In genomic region chr9:2317591-2317990, GRCh38 we compare ENCODE assay signal across 19 cellular contexts.
DNase-seq lines count a peak whose midpoint lies in the region; ATAC-seq, FAIRE-seq and TF ChIP-seq lines count a peak whose summit lies in the region.
"Had no signal": no experiment of that assay in that cellular context is flagged by ENCODE, and none has a peak within 500 bp of the region (broad histone marks: within the 10 kb centered on the region; RNA-seq: fewer than 3 reads in every experiment).

No MANE protein-coding gene starts in this region.

- no peak overlapping the region for H2BK15ac ChIP-seq in IMR-90 (ENCODE audit: low read depth, low read length)

- TF ChIP-seq POLR2A in IMR-90 (IDR thresholded peaks at IDR 0.05; ENCODE audit: low read depth, low read length) (no peak), HepG2 (IDR thresholded peaks at IDR 0.05; ENCODE audit: insufficient read depth in 1 of 2, low read depth in 2 of 2, low read length in 2 of 2) (no peak)

- no peak overlapping the region; the same call in 1 of the 2 replicates for H2BK20ac ChIP-seq in IMR-90 (ENCODE audit: low read depth, low read length)

- H2AK9ac ChIP-seq in IMR-90 (replicated peaks; ENCODE audit: low read depth, low read length, poor library complexity), result no peak overlapping the region

- no peak overlapping the region for H3K18ac ChIP-seq in IMR-90 (ENCODE audit: low read depth, low read length)
- no peak overlapping the region for H3K18ac ChIP-seq in trophoblast cell (ENCODE audit: low read length)

- no peaks in the 10 kb centered on the region for H3K36me3 ChIP-seq in IMR-90 (ENCODE audit: control insufficient read depth, insufficient read depth, low read length)
- H3K36me3 ChIP-seq in trophoblast cell (ENCODE audit: control insufficient read depth in 1 of 2, insufficient read depth in 2 of 2, low read length in 2 of 2), result peaks cover 3 to 5% of the 10 kb centered on the region in 2 experiments
- H3K36me3 ChIP-seq in HepG2 (replicated peaks in 1 of 2; ENCODE audit: control insufficient read depth in 1 of 2, insufficient read depth in 2 of 2, low read length in 2 of 2), result no peaks in the 10 kb centered on the region
- H3K36me3 ChIP-seq: HAP-1, SJSA1 had no signal

- dilution Hi-C loops in IMR-90 (cut with HindIII; ENCODE audit: low sequenced_read_pairs, unreplicated experiment), result no loop called here

- no peaks in the 10 kb centered on the region for H3K9me1 ChIP-seq in IMR-90 (ENCODE audit: insufficient read depth, low read length)

- H3K9me3 ChIP-seq in IMR-90 (ENCODE audit: control insufficient read depth, insufficient read depth, low read length) (peaks cover 8% of the 10 kb centered on the region), trophoblast cell (ENCODE audit: insufficient read depth, low read depth, low read length) (peaks cover 8% of the 10 kb centered on the region), HepG2 (ENCODE audit: low read length) (peaks cover 22% of the 10 kb centered on the region)
- H3K9me3 ChIP-seq: SJSA1 had no signal

- peak overlapping the region; percentile 40 for H2AFZ ChIP-seq in IMR-90 (replicated peaks; ENCODE audit: low read length, poor library complexity)
- H2AFZ ChIP-seq in trophoblast cell (ENCODE audit: insufficient read depth, low read length, poor library complexity), result no peak overlapping the region
- no peak overlapping the region for H2AFZ ChIP-seq in HepG2 (ENCODE audit: low read length)
- H2AFZ ChIP-seq: PC-9 had no signal

- TF ChIP-seq RAD21 in IMR-90 (IDR thresholded peaks at IDR 0.05; ENCODE audit: low read length) (no peak), HepG2 (CRISPR knock-in tag; IDR thresholded peaks at IDR 0.05) (no peak)

- H4K8ac ChIP-seq in IMR-90 (ENCODE audit: low read depth in 2 of 2, low read length in 2 of 2) (no peak overlapping the region), trophoblast cell (ENCODE audit: low read depth, low read length) (no peak overlapping the region)

- H4K12ac ChIP-seq in trophoblast cell (ENCODE audit: low read depth, low read length), result no peak overlapping the region

- H4K20me1 ChIP-seq in IMR-90 (ENCODE audit: insufficient read depth, low read length), result no peaks in the 10 kb centered on the region
- no peaks in the 10 kb centered on the region for H4K20me1 ChIP-seq in HepG2 (ENCODE audit: insufficient read depth, low read length)

- no peaks in the 10 kb centered on the region for H3K27me3 ChIP-seq in IMR-90 (ENCODE audit: control insufficient read depth, insufficient read depth, low read length)
- no peaks in the 10 kb centered on the region for H3K27me3 ChIP-seq in trophoblast cell (ENCODE audit: insufficient read depth, low read length)
- no peaks in the 10 kb centered on the region for H3K27me3 ChIP-seq in HepG2 (ENCODE audit: control insufficient read depth in 1 of 2, insufficient read depth in 2 of 2, low read length in 2 of 2)
- H3K27me3 ChIP-seq: SJSA1 had no signal

- CTCF ChIA-PET in IMR-90 (lab: Yijun Ruan, JAX) (no interaction called here), HepG2 (lab: Yijun Ruan, JAX; ENCODE audit: low intra/inter-chr PET ratio, low total read pairs) (no interaction called here)

- in situ Hi-C loops in IMR-90 (cut with MboI; ENCODE audit: low sequenced_read_pairs), result no loop called here
- in situ Hi-C loops in HepG2 (cut with HindIII; ENCODE audit: extremely low pct_ligation_motif_present, low pct_unique_long_range_greater_than_20kb), result no loop called here

- H3K14ac ChIP-seq in IMR-90 (replicated peaks; ENCODE audit: low read depth, low read length) (no peak overlapping the region), trophoblast cell (ENCODE audit: low read length) (no peak overlapping the region)

- H2BK12ac ChIP-seq in trophoblast cell (ENCODE audit: low read length), result no peak overlapping the region

- ATAC-seq in IMR-90 (ENCODE audit: low read depth), result no peak; the same call in 1 of the 2 replicates
- no peak for ATAC-seq in HepG2

- H2BK120ac ChIP-seq in IMR-90 (ENCODE audit: low read depth, low read length) (no peak overlapping the region), trophoblast cell (ENCODE audit: insufficient read depth, low read length, poor library complexity) (no peak overlapping the region)

- H4K91ac ChIP-seq in IMR-90 (ENCODE audit: insufficient read depth, low read depth, low read length) (no peak overlapping the region), trophoblast cell (ENCODE audit: low read depth, low read length) (no peak overlapping the region)

- H3K79me2 ChIP-seq in trophoblast cell (ENCODE audit: control insufficient read depth, insufficient read depth, low read length, poor library complexity) (no peaks in the 10 kb centered on the region), HepG2 (ENCODE audit: insufficient read depth, low read length) (no peaks in the 10 kb centered on the region)

- H3K79me1 ChIP-seq in IMR-90 (ENCODE audit: low read depth in 1 of 2, low read length in 2 of 2) (no peaks in the 10 kb centered on the region), trophoblast cell (ENCODE audit: low read length) (no peaks in the 10 kb centered on the region)

- POLR2A ChIA-PET in IMR-90 (lab: Charles Lee; ENCODE audit: unreplicated experiment) (no interaction called here), HepG2 (lab: Yijun Ruan, JAX) (no interaction called here)

- H2AK5ac ChIP-seq in IMR-90 (ENCODE audit: low read depth, low read length), result no peak overlapping the region
- H2AK5ac ChIP-seq in trophoblast cell (ENCODE audit: low read length), result no peak overlapping the region

- H3K9ac ChIP-seq in IMR-90 (ENCODE audit: low read depth, low read length) (no peak overlapping the region), trophoblast cell (ENCODE audit: low read length) (no peak overlapping the region), HepG2 (ENCODE audit: insufficient read depth, low read depth, low read length) (no peak overlapping the region)

- H3K23ac ChIP-seq in IMR-90 (ENCODE audit: low read depth, low read length) (no peak overlapping the region), trophoblast cell (ENCODE audit: low read length) (no peak overlapping the region)

- no peak overlapping the region for H3K56ac ChIP-seq in IMR-90 (ENCODE audit: extremely low read depth, insufficient read depth, low read length)

- no TSS peak for BruUV-seq in IMR-90 (replicated peaks; lab: Mats Ljungman, UMichigan)
- no TSS peak for BruUV-seq in HepG2 (replicated peaks; lab: Mats Ljungman, UMichigan)

- H3K4ac ChIP-seq in IMR-90 (ENCODE audit: low read depth, low read length) (no peak overlapping the region), trophoblast cell (ENCODE audit: low read depth, low read length) (no peak overlapping the region)

- H3K27ac ChIP-seq in IMR-90 (ENCODE audit: insufficient read depth, low read length) (no peak overlapping the region), epithelial cell of prostate (peak overlapping the region; percentile 53), trophoblast cell (ENCODE audit: low read depth, low read length) (no peak overlapping the region), HepG2 (ENCODE audit: extremely low read length, insufficient read depth, low read length) (no peak overlapping the region)
- H3K27ac ChIP-seq: C4-2B, HL-60, PC-9, SJSA1 had no signal

- no peak overlapping the region for H4K5ac ChIP-seq in IMR-90 (ENCODE audit: low read depth, low read length)

- TF ChIP-seq EP300 in HepG2 (IDR thresholded peaks at IDR 0.05; ENCODE audit: low read depth in 2 of 2, low read length in 2 of 2) (no peak), HepG2 (CRISPR knock-in tag; IDR thresholded peaks at IDR 0.05; ENCODE audit: borderline replicate concordance) (no peak)

- H3K4me1 ChIP-seq in IMR-90 (ENCODE audit: control insufficient read depth, insufficient read depth, low read length), result no peaks in the 10 kb centered on the region
- H3K4me1 ChIP-seq in trophoblast cell (ENCODE audit: control insufficient read depth in 1 of 2, insufficient read depth in 2 of 2, low read length in 2 of 2), result peaks cover 2 to 5% of the 10 kb centered on the region in 2 experiments
- H3K4me1 ChIP-seq in HepG2 (ENCODE audit: insufficient read depth, low read length), result no peaks in the 10 kb centered on the region
- H3K4me1 ChIP-seq: HAP-1, SJSA1 had no signal

- FAIRE-seq in HepG2 (lab: Jason Lieb, UNC), result no peak
- FAIRE-seq: HTR-8/SVneo had no signal

- DNase-seq in AG10803 (ENCODE audit: low read depth), result peak; percentile 25
- DNase-seq in IMR-90, result no peak
- peak; percentile 29 for DNase-seq in epithelial cell of prostate (ENCODE audit: low read depth, low spot score)
- DNase-seq in trophoblast cell, result peak; percentile 96 to 98
- no peak for DNase-seq in NCI-H2081 treated with DMSO at 0.1 percent for 48 hours (lab: John Stamatoyannopoulos, UW)
- no peak for DNase-seq in SW 1271 (lab: John Stamatoyannopoulos, UW)
- DNase-seq in HepG2 (ENCODE audit: low spot score), result no peak
- no peak for DNase-seq in cerebellar cortex (ENCODE audit: low spot score)
- DNase-seq: 8988T, NCI-H1048, NCI-H146, NCI-H2081, NCI-H510A treated with DMSO at 0.1 percent for 48 hours had no signal

- H3K4me2 ChIP-seq in IMR-90 (ENCODE audit: low read depth, low read length), result no peak overlapping the region
- peak overlapping the region; percentile 8 for H3K4me2 ChIP-seq in trophoblast cell (ENCODE audit: low read length)
- H3K4me2 ChIP-seq in HepG2 (ENCODE audit: low read depth, low read length), result no peak overlapping the region
- H3K4me2 ChIP-seq: PC-9 had no signal

- intact Hi-C loops in IMR-90 (cut with micrococcal nuclease), result no loop called here
- intact Hi-C loops in HepG2 (cut with micrococcal nuclease; ENCODE audit: unreplicated experiment), result no loop called here

- whole genome bisulfite sequencing in IMR-90 (ENCODE audit: extremely low coverage in 2 of 2, insufficient read length in 1 of 2), 2 experiments, result no CpG with 5 or more reads among the region's 1 CpG
- WGBS in trophoblast cell (ENCODE audit: extremely low coverage, insufficient coverage, insufficient read length), result no CpG with 5 or more reads among the region's 1 CpG
- WGBS in HepG2 (ENCODE audit: low lambda C conversion rate), result 0% methylated on average over 1 of the region's 1 CpG

- no peak for TF ChIP-seq CTCF in AG10803 (conservative IDR thresholded peaks at IDR 0.05; ENCODE audit: low read length)
- no peak for TF ChIP-seq CTCF in IMR-90 (conservative IDR thresholded peaks at IDR 0.05; ENCODE audit: low read depth, low read length)
- no peak for TF ChIP-seq CTCF in HepG2 (CRISPR knock-in tag; IDR thresholded peaks at IDR 0.05)

- no peak overlapping the region for H2BK5ac ChIP-seq in IMR-90 (ENCODE audit: low read depth, low read length, poor library complexity, severe bottlenecking)
- no peak overlapping the region for H2BK5ac ChIP-seq in trophoblast cell (ENCODE audit: low read depth, low read length, poor library complexity)

- H3K4me3 ChIP-seq in AG10803 (ENCODE audit: low read length) (no peak overlapping the region), IMR-90 (ENCODE audit: insufficient read depth, low read depth, low read length) (no peak overlapping the region), trophoblast cell (ENCODE audit: low read depth, low read length) (no peak overlapping the region), HepG2 (replicated peaks in 1 of 3; ENCODE audit: insufficient read depth in 1 of 3, low read depth in 2 of 3, low read length in 3 of 3) (no peak overlapping the region)
- H3K4me3 ChIP-seq: HAP-1, PC-9, SJSA1 had no signal

TF ChIP-seq in IMR-90, 13 proteins besides CTCF, POLR2A, EP300 and RAD21 (continues in another document):
- no peak for TF ChIP-seq BHLHE40 (IDR thresholded peaks at IDR 0.05; ENCODE audit: low read depth, low read length)

Comparison
In these comparisons a context has a peak if more than half of its experiments do, and no peak if none do; other contexts are left out.
1. DNase-seq: peak in AG10803 (single experiment), epithelial cell of prostate (single experiment) and trophoblast cell (2 of 2); none in IMR-90 (single experiment), NCI-H2081 treated with DMSO at 0.1 percent for 48 hours (single experiment), SW 1271 (0 of 2), HepG2 (single experiment) and cerebellar cortex (single experiment).